9 cellular contexts compared by ENCODE assay signal in genomic region chr1:208238710-208239517, GRCh38. TPM values are rescaled to one million over a fixed set of nuclear protein-coding genes. Genes with fewer than 3 reads are reported as not detected.
DNase-seq lines count a peak whose midpoint lies in the region; ATAC-seq and TF ChIP-seq lines count a peak whose summit lies in the region.
"Had no signal": no experiment of that assay in that cellular context is flagged by ENCODE, and none has a peak within 500 bp of the region (broad histone marks: within the 10 kb centered on the region; RNA-seq: fewer than 3 reads in every experiment).

No MANE protein-coding gene starts in this region.

- CTCF ChIA-PET in SK-N-SH (lab: Yijun Ruan, JAX) = interaction anchor here (0.6 to 19.9 kb wide), 65 partner anchors 9 to 1115 kb away, joined by 3 to 579 read pairs (median 5); no protein-coding TSS in a partner anchor

- H3K4me1 ChIP-seq in SK-N-SH (ENCODE audit: control insufficient read depth in 1 of 2, insufficient read depth in 2 of 2, low read depth in 1 of 2, low read length in 1 of 2) = peaks cover 30 to 64% of the 10 kb centered on the region in 2 experiments; a peak in 3 of 4 replicates
- H3K4me1 ChIP-seq in esophagus squamous epithelium = peaks cover 49 to 95% (median 78%) of the 10 kb centered on the region in 3 donors

- no peak overlapping the region for H2AFZ ChIP-seq in SK-N-SH (ENCODE audit: low read depth)

- H3K27me3 Mint-ChIP-seq in nephron (ENCODE audit: low read depth) = peaks cover 4% of the 10 kb centered on the region

- peak overlapping the region; percentile 62 to 96 (median 72) for H3K27ac Mint-ChIP-seq in nephron

- peaks cover 100% of the 10 kb centered on the region for H3K79me2 ChIP-seq in SK-N-SH (ENCODE audit: insufficient read depth)

- no peaks in the 10 kb centered on the region for H3K27me3 ChIP-seq in SK-N-SH (ENCODE audit: insufficient read depth)
- peaks cover 0 to 8% (median 0%) of the 10 kb centered on the region in 4 donors for H3K27me3 ChIP-seq in esophagus squamous epithelium

- H3K9me3 ChIP-seq in SK-N-SH (no peaks in the 10 kb centered on the region), esophagus squamous epithelium (no peaks in the 10 kb centered on the region)
- H3K9me3 ChIP-seq: BLaER1 had no signal

- DNase-seq in DMS153 treated with DMSO at 0.1 percent for 48 hours (lab: John Stamatoyannopoulos, UW; ENCODE audit: unreplicated experiment) (peak; percentile 56), DMS153 (lab: John Stamatoyannopoulos, UW) (no peak), HPDE6-E6E7 (ENCODE audit: extremely low spot score) (peak; percentile 78), SK-N-SH (peak; percentile 74), esophagus squamous epithelium (lab: John Stamatoyannopoulos, UW) (no peak), NCI-H2029 treated with DMSO at 0.1 percent for 48 hours (lab: John Stamatoyannopoulos, UW) (no peak)

- peak; percentile 84 for TF ChIP-seq CTCF in SK-N-SH (IDR thresholded peaks at IDR 0.05)
- TF ChIP-seq CTCF in esophagus squamous epithelium (IDR thresholded peaks at IDR 0.05) = peak; percentile 33 to 84 (median 62)
- peak; percentile 79 to 85 (median 85) for TF ChIP-seq CTCF in nephron (IDR thresholded peaks at IDR 0.05; ENCODE audit: unreplicated experiment in 3 of 3)

- peak; percentile 80 for TF ChIP-seq RAD21 in SK-N-SH (IDR thresholded peaks at IDR 0.05; ENCODE audit: low read length)

- no peak for TF ChIP-seq EP300 in SK-N-SH (IDR thresholded peaks at IDR 0.05; ENCODE audit: borderline replicate concordance in 1 of 2, low read depth in 1 of 2, low read length in 1 of 2)

- no peak for TF ChIP-seq POLR2A in esophagus squamous epithelium (IDR thresholded peaks at IDR 0.05)

- peak overlapping the region; percentile 93; the same call in 1 of the 2 replicates for H3K4me2 ChIP-seq in SK-N-SH
- H3K4me2 ChIP-seq: BLaER1 had no signal

- peaks cover 8% of the 10 kb centered on the region for H3F3A ChIP-seq in SK-N-SH (replicated peaks; ENCODE audit: insufficient read depth)

- intact Hi-C loops in esophagus squamous epithelium (cut with DNase I) = no loop called here

- peak overlapping the region; percentile 29 to 94 (median 90) for H3K4me3 Mint-ChIP-seq in nephron

- no peak for ATAC-seq in HG03196 (IDR thresholded peaks at IDR 0.05; ENCODE audit: unreplicated experiment)

- no peak overlapping the region for H3K9ac ChIP-seq in SK-N-SH
- H3K9ac ChIP-seq: BLaER1 had no signal

- H3K4me1 Mint-ChIP-seq in nephron = peaks cover 79% of the 10 kb centered on the region

- POLR2A ChIA-PET in SK-N-SH (lab: Yijun Ruan, JAX) = no interaction called here

- no peaks in the 10 kb centered on the region for H3K9me2 ChIP-seq in SK-N-SH

- H3K36me3 ChIP-seq in SK-N-SH (replicated peaks in 1 of 2; ENCODE audit: control insufficient read depth in 1 of 2, insufficient read depth in 2 of 2, low read length in 1 of 2) (peaks cover 5 to 28% of the 10 kb centered on the region in 2 experiments), esophagus squamous epithelium (peaks cover 0 to 17% (median 0%) of the 10 kb centered on the region in 3 donors)
- H3K36me3 ChIP-seq: BLaER1 had no signal

- peaks cover under 1% of the 10 kb centered on the region for H3K36me3 Mint-ChIP-seq in nephron (ENCODE audit: low read depth)

- H3K4me3 ChIP-seq in SK-N-SH (ENCODE audit: low read depth in 2 of 2, low read length in 1 of 2) = peak overlapping the region in 1 of 2 experiments; percentile 20; a peak in 1 of 4 replicates
- peak overlapping the region in 3 of 4 donors; percentile 2 to 90 (median 8) for H3K4me3 ChIP-seq in esophagus squamous epithelium
- H3K4me3 ChIP-seq: BLaER1 had no signal

- peaks cover 17% of the 10 kb centered on the region; the same call in 1 of the 2 replicates for H4K20me1 ChIP-seq in SK-N-SH (ENCODE audit: insufficient read depth)

- H3K27ac ChIP-seq in SK-N-SH (ENCODE audit: low read depth in 2 of 2, low read length in 1 of 2) = peak overlapping the region; percentile 30 to 42; a peak in 3 of 4 replicates
- peak overlapping the region; percentile 41 to 72 (median 56) for H3K27ac ChIP-seq in esophagus squamous epithelium
- H3K27ac ChIP-seq: BLaER1 had no signal

- no peaks in the 10 kb centered on the region for H3K9me3 Mint-ChIP-seq in nephron

- WGBS in SK-N-SH (ENCODE audit: low lambda C conversion rate) = 45% methylated on average over 7 of the region's 9 CpGs
- 37 to 38% methylated on average over 8 to 9 of the region's 9 CpGs for WGBS in esophagus squamous epithelium, 2 donors

TF ChIP-seq in SK-N-SH, 30 proteins besides CTCF, POLR2A, EP300 and RAD21:
- TF ChIP-seq NRF1 (IDR thresholded peaks at IDR 0.05; ENCODE audit: low read depth, low read length) = no peak
- no peak for TF ChIP-seq MEF2A (IDR thresholded peaks at IDR 0.05; ENCODE audit: borderline replicate concordance, low read depth)
- TF ChIP-seq SMC3 (IDR thresholded peaks at IDR 0.05; ENCODE audit: low read depth, low read length) = peak; percentile 76
TF ChIP-seq in SK-N-SH: peak in this region for 1.

RNA-seq across cellular contexts. Expression of gene PLXNA2, which starts 5.3 kb away (rescaled TPM):
- polyA plus RNA-seq in SK-N-SH (2012; rRNA removed) = 7.3 and 8.5 TPM in 2 replicates
- polyA plus RNA-seq in SK-N-SH (2012; cell fraction: cytosol; rRNA removed) = 3.9 and 6.2 TPM in 2 replicates
- 31.0 and 36.0 TPM in 2 replicates for polyA plus RNA-seq in SK-N-SH (2012; cell fraction: nucleus; rRNA removed)
- 10 to 100 TPM; 26.9 to 54.0 (median 46.1) TPM for total RNA-seq in esophagus squamous epithelium

Comparison
In these comparisons a context has a peak if more than half of its experiments do, and no peak if none do; other contexts are left out.
1. DNase-seq: peak in DMS153 treated with DMSO at 0.1 percent for 48 hours (single experiment), HPDE6-E6E7 (single experiment) and SK-N-SH (single experiment); none in DMS153 (single experiment), esophagus squamous epithelium (single experiment) and NCI-H2029 treated with DMSO at 0.1 percent for 48 hours (single experiment).
2. Peak in every context shown above with its lines, with median percentiles within 50 percentile points of each other: CTCF ChIP-seq.